In genomic region chr3:149307435-149307783, GRCh38 we compare ENCODE assay signal across 18 cellular contexts. TPM values are rescaled to one million over a fixed set of nuclear protein-coding genes. Genes with fewer than 3 reads are reported as not detected.
"Had no signal": no experiment of that assay in that cellular context is flagged by ENCODE, and none has a peak within 500 bp of the region (broad histone marks: within the 10 kb centered on the region; RNA-seq: fewer than 3 reads in every experiment).

No MANE protein-coding gene starts in this region.

- H3K4me1 ChIP-seq: body of pancreas, spleen had no signal

- H3K27ac ChIP-seq: body of pancreas, coronary artery had no signal

- H3K9me3 ChIP-seq: body of pancreas, spleen had no signal

- H3K27me3 ChIP-seq: body of pancreas, spleen had no signal

- DNase-seq: activated CD4-positive, CD25-positive, alpha-beta regulatory T cell; activated CD8-positive, alpha-beta T cell treated with anti-CD3 and anti-CD28 coated beads, Interleukin-2, amount 10 ng/mL, durations not matched to agents 7 days and 5 days; activated naive CD4-positive, alpha-beta T cell treated with Interleukin-2 at 50 U/mL for 16 hours; activated T-cell treated with anti-CD3 and anti-CD28 coated beads, Interleukin-2, amount 50 U/mL, for 24 hours; body of pancreas; erythroblast; midbrain; occipital lobe; spleen; stimulated activated CD4-positive, alpha-beta T cell treated with anti-CD3 and anti-CD28 coated beads, Interleukin-4, amount 100 ng/mL, for 4 hours; stimulated activated naive CD4-positive, alpha-beta T cell had no signal

- H3K4me3 ChIP-seq: body of pancreas, coronary artery, lung, spleen had no signal

- H3K4me3 Mint-ChIP-seq: activated CD4-positive, alpha-beta T cell treated with anti-CD3 and anti-CD28 coated beads, Interleukin-2, amount 10 ng/mL, durations not matched to agents 24 days and 14 days; activated CD8-positive, alpha-beta T cell treated with anti-CD3 and anti-CD28 coated beads, Interleukin-2, amount 10 ng/mL, durations not matched to agents 7 days and 5 days; activated T-cell treated with anti-CD3 and anti-CD28 coated beads, Interleukin-2, amount 50 U/mL, for 24 hours; central memory CD8-positive, alpha-beta T cell; nephron had no signal

- H3K4me1 Mint-ChIP-seq: activated CD4-positive, alpha-beta T cell treated with anti-CD3 and anti-CD28 coated beads, Interleukin-2, amount 10 ng/mL, durations not matched to agents 24 days and 14 days; central memory CD8-positive, alpha-beta T cell; nephron had no signal

- H3K9me3 Mint-ChIP-seq: activated T-cell treated with anti-CD3 and anti-CD28 coated beads, Interleukin-2, amount 50 U/mL, for 24 hours; activated T-helper 2 cell treated with anti-CD3 and anti-CD28 coated beads, Interferon-gamma antibody, Interleukin-2, Interleukin-4, amounts not matched to agents 10 μg/mL and 5 μg/mL and 100 μg/mL, durations not matched to agents 14 hours and 24 hours and 36 hours; central memory CD8-positive, alpha-beta T cell had no signal

- H3K36me3 ChIP-seq: spleen had no signal

- H3K27ac Mint-ChIP-seq: activated CD4-positive, alpha-beta T cell treated with anti-CD3 and anti-CD28 coated beads, Interleukin-2, amount 10 ng/mL, durations not matched to agents 24 days and 14 days; activated CD8-positive, alpha-beta T cell treated with anti-CD3 and anti-CD28 coated beads, Interleukin-2, amount 10 ng/mL, durations not matched to agents 7 days and 5 days; activated T-cell treated with anti-CD3 and anti-CD28 coated beads, Interleukin-2, amount 50 U/mL, for 24 hours; activated T-helper 2 cell treated with anti-CD3 and anti-CD28 coated beads, Interferon-gamma antibody, Interleukin-2, Interleukin-4, amounts not matched to agents 10 μg/mL and 5 μg/mL and 100 μg/mL, durations not matched to agents 14 hours and 24 hours and 36 hours; nephron had no signal

- ATAC-seq: activated CD8-positive, alpha-beta T cell treated with anti-CD3 and anti-CD28 coated beads, Interleukin-2, amount 10 ng/mL, durations not matched to agents 7 days and 5 days; body of pancreas had no signal

RNA-seq across cellular contexts. Expression of gene TM4SF18, which starts 26.0 kb away (rescaled TPM):
- total RNA-seq: activated CD4-positive, alpha-beta T cell treated with anti-CD3 and anti-CD28 coated beads, Interleukin-2, amount 10 ng/mL, durations not matched to agents 24 days and 14 days; activated CD8-positive, alpha-beta T cell treated with anti-CD3 and anti-CD28 coated beads, Interleukin-2, amount 10 ng/mL, durations not matched to agents 7 days and 5 days; activated T-helper 2 cell treated with anti-CD3 and anti-CD28 coated beads, Interferon-gamma antibody, Interleukin-2, Interleukin-4, amounts not matched to agents 10 μg/mL and 5 μg/mL and 100 μg/mL, durations not matched to agents 14 hours and 24 hours and 36 hours had no signal
- polyA plus RNA-seq: keratinocyte had no signal
